ENCODE assay signal across 9 cellular contexts in genomic region chr4:110610940-110611785, GRCh38. TPM values are rescaled to one million over a fixed set of nuclear protein-coding genes. Genes with fewer than 3 reads are reported as not detected.
DNase-seq lines count a peak whose midpoint lies in the region; ATAC-seq and TF ChIP-seq lines count a peak whose summit lies in the region.
"Had no signal": no experiment of that assay in that cellular context is flagged by ENCODE, and none has a peak within 500 bp of the region (broad histone marks: within the 10 kb centered on the region; RNA-seq: fewer than 3 reads in every experiment).

No MANE protein-coding gene starts in this region.

- intact Hi-C loops in left lung (cut with DNase I): no loop called here
- intact Hi-C loops in sigmoid colon (cut with DNase I): no loop called here

- no peak for DNase-seq in left lung
- DNase-seq in hypothalamus (lab: John Stamatoyannopoulos, UW): no peak
- DNase-seq in dermis blood vessel endothelial cell: no peak
- DNase-seq in sigmoid colon: no peak
- DNase-seq in activated CD8-positive, alpha-beta memory T cell treated with anti-CD3 and anti-CD28 coated beads, Interleukin-2, amount 10 ng/mL, durations not matched to agents 7 days and 5 days: no peak

- H3K9me3 Mint-ChIP-seq in activated CD8-positive, alpha-beta memory T cell treated with anti-CD3 and anti-CD28 coated beads, Interleukin-2, amount 10 ng/mL, durations not matched to agents 7 days and 5 days (ENCODE audit: low read depth): no peaks in the 10 kb centered on the region
- H3K9me3 Mint-ChIP-seq: neural crest cell had no signal

- peaks cover 2% of the 10 kb centered on the region for H3K4me1 Mint-ChIP-seq in activated CD8-positive, alpha-beta memory T cell treated with anti-CD3 and anti-CD28 coated beads, Interleukin-2, amount 10 ng/mL, durations not matched to agents 7 days and 5 days

- H3K27ac Mint-ChIP-seq in activated CD8-positive, alpha-beta memory T cell treated with anti-CD3 and anti-CD28 coated beads, Interleukin-2, amount 10 ng/mL, durations not matched to agents 7 days and 5 days: no peak overlapping the region

- H3K9me3 ChIP-seq in left lung (no peaks in the 10 kb centered on the region), sigmoid colon (no peaks in the 10 kb centered on the region)

- H3K27ac ChIP-seq in left lung: no peak overlapping the region
- H3K27ac ChIP-seq in sigmoid colon: no peak overlapping the region

- TF ChIP-seq CTCF in left lung (IDR thresholded peaks at IDR 0.05) (no peak), sigmoid colon (IDR thresholded peaks at IDR 0.05) (no peak)

- peaks cover 76% of the 10 kb centered on the region for H3K27me3 Mint-ChIP-seq in activated CD8-positive, alpha-beta memory T cell treated with anti-CD3 and anti-CD28 coated beads, Interleukin-2, amount 10 ng/mL, durations not matched to agents 7 days and 5 days

- no peak for TF ChIP-seq POLR2A in sigmoid colon (IDR thresholded peaks at IDR 0.05)

- H3K4me1 ChIP-seq in left lung: peaks cover 0 to 4% of the 10 kb centered on the region in 2 donors
- peaks cover 0 to 20% (median 11%) of the 10 kb centered on the region in 4 donors for H3K4me1 ChIP-seq in sigmoid colon

- 2 to 4% methylated on average over 50 of the region's 50 CpGs for WGBS in sigmoid colon, 2 donors

- H3K4me3 ChIP-seq in left lung (no peak overlapping the region), sigmoid colon (peak overlapping the region in 1 of 4 donors; percentile 25)

- H3K36me3 ChIP-seq in left lung (no peaks in the 10 kb centered on the region), sigmoid colon (no peaks in the 10 kb centered on the region)

- H3K27me3 ChIP-seq in left lung (peaks cover 73 to 91% of the 10 kb centered on the region in 2 donors), sigmoid colon (peaks cover 53 to 90% (median 80%) of the 10 kb centered on the region in 3 donors)

- CTCF ChIA-PET in activated CD8-positive, alpha-beta memory T cell treated with anti-CD3 and anti-CD28 coated beads, Interleukin-2, amount 10 ng/mL, durations not matched to agents 7 days and 5 days (lab: Charles Lee): interaction anchor here (0.7 kb wide), 1 partner anchor 295 kb away, joined by 3 read pairs; no protein-coding TSS in a partner anchor

- no peak for TF ChIP-seq EP300 in sigmoid colon (IDR thresholded peaks at IDR 0.05)

- H3K4me3 Mint-ChIP-seq in activated CD8-positive, alpha-beta memory T cell treated with anti-CD3 and anti-CD28 coated beads, Interleukin-2, amount 10 ng/mL, durations not matched to agents 7 days and 5 days: no peak overlapping the region
- H3K4me3 Mint-ChIP-seq: neural crest cell had no signal

- ATAC-seq in GM18498 (IDR thresholded peaks at IDR 0.05; ENCODE audit: unreplicated experiment): peak; percentile 79
- peak; percentile 71 for ATAC-seq in GM21576 (IDR thresholded peaks at IDR 0.05; ENCODE audit: unreplicated experiment)
- ATAC-seq in HG03565 (IDR thresholded peaks at IDR 0.05; ENCODE audit: unreplicated experiment): peak; percentile 68
- ATAC-seq in left lung: peak; percentile 45
- ATAC-seq in activated CD8-positive, alpha-beta memory T cell treated with anti-CD3 and anti-CD28 coated beads, Interleukin-2, amount 10 ng/mL, durations not matched to agents 7 days and 5 days: no peak

- peaks cover 6% of the 10 kb centered on the region for H3K36me3 Mint-ChIP-seq in activated CD8-positive, alpha-beta memory T cell treated with anti-CD3 and anti-CD28 coated beads, Interleukin-2, amount 10 ng/mL, durations not matched to agents 7 days and 5 days

RNA-seq across cellular contexts. Expression of gene PITX2, which starts 11.7 kb away (rescaled TPM):
- total RNA-seq in left lung: not detected
- not detected in 2 replicates for total RNA-seq in dermis blood vessel endothelial cell
- under 1 TPM in 1 of 4 donors, not detected in 3; 0.95 TPM for total RNA-seq in sigmoid colon
- 1 to 10 TPM in 2 of 3 donors, under 1 TPM in 1; 0.45 to 2.1 (median 1.2) TPM for polyA plus RNA-seq in sigmoid colon
- not detected for total RNA-seq in activated CD8-positive, alpha-beta memory T cell treated with anti-CD3 and anti-CD28 coated beads, Interleukin-2, amount 10 ng/mL, durations not matched to agents 7 days and 5 days
